Comparison of ENCODE assay signal across 1 cellular context in the genomic region with DNA sequence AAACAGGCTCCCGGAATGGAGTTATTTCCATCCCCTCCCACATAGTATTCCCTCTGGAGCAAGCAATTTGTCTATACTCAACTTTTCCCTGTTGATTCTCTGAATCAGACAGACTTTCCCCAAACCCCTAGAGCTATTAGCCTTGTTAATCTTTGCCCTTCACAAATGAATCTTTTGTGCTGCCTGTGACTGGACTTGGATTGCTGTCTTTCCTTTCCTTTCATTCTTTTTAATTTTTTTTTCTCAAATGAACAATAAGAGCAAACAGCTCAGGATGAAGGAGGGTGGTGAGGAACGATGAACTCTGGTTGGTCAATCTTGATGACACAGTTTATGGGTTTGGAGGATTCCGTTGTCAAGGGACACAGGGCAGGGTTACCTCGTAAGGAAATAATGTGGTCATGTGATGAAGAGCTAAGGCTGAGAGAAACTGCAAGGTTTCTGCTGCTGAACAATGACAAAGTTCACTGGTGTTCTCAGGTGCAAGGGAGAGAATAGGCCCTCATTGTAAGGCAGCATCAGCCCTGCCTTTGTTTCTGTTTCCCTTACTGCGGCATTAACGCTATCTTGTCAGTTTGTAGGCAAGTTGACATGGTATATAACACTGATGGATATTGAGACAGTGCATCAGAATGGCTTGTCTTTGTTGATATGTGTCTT.
TF ChIP-seq lines count a peak whose summit lies in the region.

No MANE protein-coding gene starts in this region.

TF ChIP-seq in GM23338, 12 proteins besides CTCF, POLR2A, EP300 and RAD21 (continued from another document):
- TF ChIP-seq, protein P1, sequence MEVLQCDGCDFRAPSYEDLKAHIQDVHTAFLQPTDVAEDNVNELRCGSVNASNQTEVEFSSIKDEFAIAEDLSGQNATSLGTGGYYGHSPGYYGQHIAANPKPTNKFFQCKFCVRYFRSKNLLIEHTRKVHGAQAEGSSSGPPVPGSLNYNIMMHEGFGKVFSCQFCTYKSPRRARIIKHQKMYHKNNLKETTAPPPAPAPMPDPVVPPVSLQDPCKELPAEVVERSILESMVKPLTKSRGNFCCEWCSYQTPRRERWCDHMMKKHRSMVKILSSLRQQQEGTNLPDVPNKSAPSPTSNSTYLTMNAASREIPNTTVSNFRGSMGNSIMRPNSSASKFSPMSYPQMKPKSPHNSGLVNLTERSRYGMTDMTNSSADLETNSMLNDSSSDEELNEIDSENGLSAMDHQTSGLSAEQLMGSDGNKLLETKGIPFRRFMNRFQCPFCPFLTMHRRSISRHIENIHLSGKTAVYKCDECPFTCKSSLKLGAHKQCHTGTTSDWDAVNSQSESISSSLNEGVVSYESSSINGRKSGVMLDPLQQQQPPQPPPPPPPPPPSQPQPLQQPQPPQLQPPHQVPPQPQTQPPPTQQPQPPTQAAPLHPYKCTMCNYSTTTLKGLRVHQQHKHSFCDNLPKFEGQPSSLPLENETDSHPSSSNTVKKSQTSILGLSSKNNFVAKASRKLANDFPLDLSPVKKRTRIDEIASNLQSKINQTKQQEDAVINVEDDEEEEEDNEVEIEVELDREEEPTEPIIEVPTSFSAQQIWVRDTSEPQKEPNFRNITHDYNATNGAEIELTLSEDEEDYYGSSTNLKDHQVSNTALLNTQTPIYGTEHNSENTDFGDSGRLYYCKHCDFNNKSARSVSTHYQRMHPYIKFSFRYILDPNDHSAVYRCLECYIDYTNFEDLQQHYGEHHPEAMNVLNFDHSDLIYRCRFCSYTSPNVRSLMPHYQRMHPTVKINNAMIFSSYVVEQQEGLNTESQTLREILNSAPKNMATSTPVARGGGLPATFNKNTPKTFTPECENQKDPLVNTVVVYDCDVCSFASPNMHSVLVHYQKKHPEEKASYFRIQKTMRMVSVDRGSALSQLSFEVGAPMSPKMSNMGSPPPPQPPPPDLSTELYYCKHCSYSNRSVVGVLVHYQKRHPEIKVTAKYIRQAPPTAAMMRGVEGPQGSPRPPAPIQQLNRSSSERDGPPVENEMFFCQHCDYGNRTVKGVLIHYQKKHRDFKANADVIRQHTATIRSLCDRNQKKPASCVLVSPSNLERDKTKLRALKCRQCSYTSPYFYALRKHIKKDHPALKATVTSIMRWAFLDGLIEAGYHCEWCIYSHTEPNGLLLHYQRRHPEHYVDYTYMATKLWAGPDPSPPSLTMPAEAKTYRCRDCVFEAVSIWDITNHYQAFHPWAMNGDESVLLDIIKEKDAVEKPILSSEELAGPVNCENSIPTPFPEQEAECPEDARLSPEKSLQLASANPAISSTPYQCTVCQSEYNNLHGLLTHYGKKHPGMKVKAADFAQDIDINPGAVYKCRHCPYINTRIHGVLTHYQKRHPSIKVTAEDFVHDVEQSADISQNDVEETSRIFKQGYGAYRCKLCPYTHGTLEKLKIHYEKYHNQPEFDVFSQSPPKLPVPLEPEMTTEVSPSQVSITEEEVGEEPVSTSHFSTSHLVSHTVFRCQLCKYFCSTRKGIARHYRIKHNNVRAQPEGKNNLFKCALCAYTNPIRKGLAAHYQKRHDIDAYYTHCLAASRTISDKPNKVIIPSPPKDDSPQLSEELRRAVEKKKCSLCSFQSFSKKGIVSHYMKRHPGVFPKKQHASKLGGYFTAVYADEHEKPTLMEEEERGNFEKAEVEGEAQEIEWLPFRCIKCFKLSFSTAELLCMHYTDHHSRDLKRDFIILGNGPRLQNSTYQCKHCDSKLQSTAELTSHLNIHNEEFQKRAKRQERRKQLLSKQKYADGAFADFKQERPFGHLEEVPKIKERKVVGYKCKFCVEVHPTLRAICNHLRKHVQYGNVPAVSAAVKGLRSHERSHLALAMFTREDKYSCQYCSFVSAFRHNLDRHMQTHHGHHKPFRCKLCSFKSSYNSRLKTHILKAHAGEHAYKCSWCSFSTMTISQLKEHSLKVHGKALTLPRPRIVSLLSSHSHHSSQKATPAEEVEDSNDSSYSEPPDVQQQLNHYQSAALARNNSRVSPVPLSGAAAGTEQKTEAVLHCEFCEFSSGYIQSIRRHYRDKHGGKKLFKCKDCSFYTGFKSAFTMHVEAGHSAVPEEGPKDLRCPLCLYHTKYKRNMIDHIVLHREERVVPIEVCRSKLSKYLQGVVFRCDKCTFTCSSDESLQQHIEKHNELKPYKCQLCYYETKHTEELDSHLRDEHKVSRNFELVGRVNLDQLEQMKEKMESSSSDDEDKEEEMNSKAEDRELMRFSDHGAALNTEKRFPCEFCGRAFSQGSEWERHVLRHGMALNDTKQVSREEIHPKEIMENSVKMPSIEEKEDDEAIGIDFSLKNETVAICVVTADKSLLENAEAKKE (CRISPR knock-in tag; IDR thresholded peaks at IDR 0.05): no peak
- TF ChIP-seq NANOG (IDR thresholded peaks at IDR 0.05; ENCODE audit: borderline replicate concordance) (no peak), STAT1 (IDR thresholded peaks at IDR 0.05; ENCODE audit: unreplicated experiment) (no peak), JUNB (IDR thresholded peaks at IDR 0.05; ENCODE audit: unreplicated experiment) (no peak), EZH2 (IDR thresholded peaks at IDR 0.05; ENCODE audit: low read depth, unreplicated experiment) (no peak), CREB1 (CRISPR knock-in tag; IDR thresholded peaks at IDR 0.05; ENCODE audit: low read depth) (no peak)
